ENCODE assay signal across 20 cellular contexts in the genomic region with DNA sequence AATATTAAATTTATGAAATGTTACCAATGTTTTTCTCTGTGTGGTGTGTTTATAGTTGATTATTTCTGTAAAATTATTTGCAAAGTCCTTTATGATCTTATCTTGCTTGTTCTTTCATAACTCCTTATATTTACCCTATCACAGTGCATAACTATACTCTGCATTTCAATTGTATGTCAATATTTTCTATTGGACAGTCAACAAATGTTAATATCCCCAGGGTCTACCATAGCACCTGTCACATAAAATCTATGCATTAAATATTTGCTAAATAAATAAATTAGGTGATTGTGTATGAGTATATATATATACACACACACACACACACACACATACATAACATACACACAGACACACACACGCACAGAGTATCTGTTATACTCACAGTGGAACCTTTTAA.
"Had no signal": no experiment of that assay in that cellular context is flagged by ENCODE, and none has a peak within 500 bp of the region (broad histone marks: within the 10 kb centered on the region; RNA-seq: fewer than 3 reads in every experiment).

No MANE protein-coding gene starts in this region.

- H3K4me3 ChIP-seq: PC-9, Peyer's patch, SJCRH30 had no signal

- H3K9me3 ChIP-seq: Peyer's patch, SJCRH30 had no signal

- H3K36me3 ChIP-seq: Peyer's patch, SJCRH30 had no signal

- H3K4me1 ChIP-seq: Peyer's patch, SJCRH30 had no signal

- H3K27ac ChIP-seq: PC-9, Peyer's patch, SJCRH30 had no signal

- DNase-seq: IMR-90, Karpas-422, KG1, MM.1S, NCI-H1092 treated with DMSO at 0.1 percent for 48 hours, NCI-H1436, NCI-H1694 treated with DMSO at 0.1 percent for 48 hours, NCI-H2029, NCI-H2081 treated with DMSO at 0.1 percent for 48 hours, NCI-H2171, NCI-H226, NCI-H446, NCI-H510A, NCI-H524 treated with DMSO at 0.1 percent for 48 hours, NCI-H774, PC-9, Peyer's patch, SHP77 treated with DMSO at 0.1 percent for 48 hours, SJCRH30, T-helper 1 cell had no signal

- H3K27me3 ChIP-seq: Peyer's patch, SJCRH30 had no signal
